8 cellular contexts compared by ENCODE assay signal in genomic region chr11:64767344-64768299, GRCh38. TPM values are rescaled to one million over a fixed set of nuclear protein-coding genes. Genes with fewer than 3 reads are reported as not detected.
DNase-seq lines count a peak whose midpoint lies in the region; ATAC-seq, FAIRE-seq and TF ChIP-seq lines count a peak whose summit lies in the region.

No MANE protein-coding gene starts in this region.

- no peak overlapping the region for H3K4me2 ChIP-seq in OCI-LY3 (ENCODE audit: low read length)

- peaks cover 91% of the 10 kb centered on the region for H3K4me1 Mint-ChIP-seq in activated T-cell treated with anti-CD3 and anti-CD28 coated beads, Interleukin-2, amount 50 U/mL, for 72 hours (ENCODE audit: low read depth)

- H3K79me2 ChIP-seq in OCI-LY3 (ENCODE audit: low read length) = peaks cover 64% of the 10 kb centered on the region

- peak; percentile 85 for TF ChIP-seq CTCF in OCI-LY3 (IDR thresholded peaks at IDR 0.05; ENCODE audit: low read depth, low read length)
- peak; percentile 70 for TF ChIP-seq CTCF in foreskin keratinocyte (conservative IDR thresholded peaks at IDR 0.05)

- H2AFZ ChIP-seq in OCI-LY3 (ENCODE audit: low read depth, low read length) = no peak overlapping the region

- H3K27ac ChIP-seq in OCI-LY3 (ENCODE audit: low read length) (peak overlapping the region; percentile 14; the same call in 1 of the 2 replicates), foreskin keratinocyte (no peak overlapping the region)

- no peaks in the 10 kb centered on the region for H3K9me3 ChIP-seq in OCI-LY3 (ENCODE audit: insufficient read depth, low read length)

- peak; percentile 48 to 53 for ATAC-seq in activated T-cell treated with anti-CD3 and anti-CD28 coated beads, Interleukin-2, amount 50 U/mL, for 72 hours (replicated peaks in 1 of 2)
- ATAC-seq in foreskin keratinocyte = peak; percentile 45

- H3K4me3 Mint-ChIP-seq in activated T-cell treated with anti-CD3 and anti-CD28 coated beads, Interleukin-2, amount 50 U/mL, for 72 hours = peak overlapping the region in 1 of 2 donors; percentile 50

- H3K36me3 ChIP-seq in OCI-LY3 (replicated peaks; ENCODE audit: low read depth, low read length) = peaks cover 87% of the 10 kb centered on the region

- H3K4me3 ChIP-seq in OCI-LY3 (ENCODE audit: low read length) = no peak overlapping the region

- peaks cover 20 to 69% of the 10 kb centered on the region in 2 donors for H3K36me3 Mint-ChIP-seq in activated T-cell treated with anti-CD3 and anti-CD28 coated beads, Interleukin-2, amount 50 U/mL, for 72 hours (ENCODE audit: insufficient read depth in 2 of 2)

- H4K20me1 ChIP-seq in OCI-LY3 (ENCODE audit: insufficient read depth, low read length) = peaks cover 90% of the 10 kb centered on the region

- no peak for FAIRE-seq in urothelium cell line (lab: Jason Lieb, UNC)

- intact Hi-C loops in posterior vena cava (cut with DNase I) = no loop called here

- no peaks in the 10 kb centered on the region for H3K27me3 Mint-ChIP-seq in activated T-cell treated with anti-CD3 and anti-CD28 coated beads, Interleukin-2, amount 50 U/mL, for 72 hours (ENCODE audit: low read depth)

- H3K9me3 Mint-ChIP-seq in activated T-cell treated with anti-CD3 and anti-CD28 coated beads, Interleukin-2, amount 50 U/mL, for 72 hours = no peaks in the 10 kb centered on the region

- DNase-seq in activated gamma-delta T cell treated with Interleukin-2 at 50 U/mL for 16 hours (peak; percentile 91), activated gamma-delta T cell (lab: John Stamatoyannopoulos, UW) (no peak), foreskin keratinocyte (peak in 1 of 2 donors; percentile 19), posterior vena cava (ENCODE audit: low spot score) (peak; percentile 90), urothelium cell line (ENCODE audit: low spot score) (peak; percentile 57), GF-D8 (lab: John Stamatoyannopoulos, UW) (no peak)
- peak; percentile 83 to 85 for DNase-seq in activated T-cell treated with anti-CD3 and anti-CD28 coated beads, Interleukin-2, amount 50 U/mL, for 72 hours

- H3K27ac Mint-ChIP-seq in activated T-cell treated with anti-CD3 and anti-CD28 coated beads, Interleukin-2, amount 50 U/mL, for 72 hours = peak overlapping the region; percentile 86

- H3K4me1 ChIP-seq in OCI-LY3 (ENCODE audit: low read length) (peaks cover 18% of the 10 kb centered on the region), foreskin keratinocyte (peaks cover 21% of the 10 kb centered on the region)

- no peaks in the 10 kb centered on the region for H3K27me3 ChIP-seq in OCI-LY3 (ENCODE audit: low read depth, low read length)
- H3K27me3 ChIP-seq in foreskin keratinocyte = no peaks in the 10 kb centered on the region

- H3K9ac ChIP-seq in OCI-LY3 (ENCODE audit: low read length) = no peak overlapping the region

RNA-seq across cellular contexts. Expression of gene PYGM, which starts 7.8 kb away (rescaled TPM):
- 1 to 10 TPM; 4.0 to 4.5 TPM for total RNA-seq in activated T-cell treated with anti-CD3 and anti-CD28 coated beads, Interleukin-2, amount 50 U/mL, for 72 hours
- total RNA-seq in foreskin keratinocyte (0.07 TPM in 2 replicates), posterior vena cava (10 to 100 TPM; 19.3 to 43.2 TPM)
- 0.07 and 0.19 TPM in 2 replicates for polyA plus RNA-seq in foreskin keratinocyte

RNA-seq across cellular contexts. Expression of gene SF1, which starts 10.7 kb away (rescaled TPM):
- 100 to 1,000 TPM; 332 to 337 TPM for total RNA-seq in activated T-cell treated with anti-CD3 and anti-CD28 coated beads, Interleukin-2, amount 50 U/mL, for 72 hours
- 114 and 115 TPM in 2 replicates for total RNA-seq in foreskin keratinocyte
- 105 and 113 TPM in 2 replicates for polyA plus RNA-seq in foreskin keratinocyte
- total RNA-seq in posterior vena cava = 100 to 1,000 TPM; 181 to 189 TPM

RNA-seq across cellular contexts. Expression of gene RASGRP2, which starts 23.7 kb away (rescaled TPM):
- total RNA-seq in activated T-cell treated with anti-CD3 and anti-CD28 coated beads, Interleukin-2, amount 50 U/mL, for 72 hours = 10 to 100 TPM; 18.8 to 27.9 TPM
- 0.14 and 0.31 TPM in 2 replicates for total RNA-seq in foreskin keratinocyte
- 0.25 and 0.39 TPM in 2 replicates for polyA plus RNA-seq in foreskin keratinocyte
- 10 to 100 TPM; 41.3 to 49.6 TPM for total RNA-seq in posterior vena cava

RNA-seq across cellular contexts. Expression of gene MAP4K2, which starts 35.4 kb away (rescaled TPM):
- total RNA-seq in activated T-cell treated with anti-CD3 and anti-CD28 coated beads, Interleukin-2, amount 50 U/mL, for 72 hours = 10 to 100 TPM; 74.7 to 84.5 TPM
- total RNA-seq in foreskin keratinocyte (26.3 and 27.8 TPM in 2 replicates), posterior vena cava (10 to 100 TPM; 13.2 to 14.7 TPM)
- 25.7 and 26.9 TPM in 2 replicates for polyA plus RNA-seq in foreskin keratinocyte

RNA-seq across cellular contexts. Expression of gene MEN1, which starts 42.7 kb away (rescaled TPM):
- total RNA-seq in activated T-cell treated with anti-CD3 and anti-CD28 coated beads, Interleukin-2, amount 50 U/mL, for 72 hours = 10 to 100 TPM; 33.8 to 36.3 TPM
- total RNA-seq in foreskin keratinocyte (27.3 and 30.8 TPM in 2 replicates), posterior vena cava (1 to 10 TPM; 9.2 to 9.4 TPM)
- polyA plus RNA-seq in foreskin keratinocyte = 30.2 and 35.3 TPM in 2 replicates

Comparison
In these comparisons a context has a peak if more than half of its experiments do, and no peak if none do; other contexts are left out.
1. DNase-seq: peak in activated gamma-delta T cell treated with Interleukin-2 at 50 U/mL for 16 hours (single experiment), activated T-cell treated with anti-CD3 and anti-CD28 coated beads, Interleukin-2, amount 50 U/mL, for 72 hours (2 of 2), posterior vena cava (single experiment) and urothelium cell line (single experiment); none in activated gamma-delta T cell (single experiment) and GF-D8 (single experiment).
2. RNA of gene RASGRP2, which starts 23.7 kb away (total RNA-seq): 41.3 to 49.6 TPM in posterior vena cava and 18.8 to 27.9 TPM in activated T-cell treated with anti-CD3 and anti-CD28 coated beads, Interleukin-2, amount 50 U/mL, for 72 hours; 0.14 to 0.31 TPM in foreskin keratinocyte; every median in the first group is over 10 times any median in the second.